In the genomic region with DNA sequence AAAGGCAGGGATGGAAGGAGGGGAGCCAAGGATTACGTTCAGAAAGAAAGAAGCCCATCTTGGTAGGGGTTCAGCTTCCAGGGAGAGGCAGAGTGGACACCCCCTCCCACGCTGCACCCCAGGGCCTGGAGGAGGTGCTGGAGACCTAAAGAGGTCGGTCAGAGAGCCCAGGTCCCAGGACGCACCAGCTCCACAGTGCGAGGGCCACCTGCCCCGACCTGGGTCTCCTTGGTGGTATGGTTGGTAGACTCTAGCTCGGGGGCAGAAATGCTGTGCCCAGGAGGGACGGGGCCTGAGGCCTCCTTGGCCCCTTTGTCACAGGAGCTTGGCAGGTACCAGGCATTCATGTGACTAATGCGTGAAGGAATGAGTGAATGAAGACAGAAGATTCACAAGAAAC, we compare ENCODE assay signal across 24 cellular contexts.
"Had no signal": no experiment of that assay in that cellular context is flagged by ENCODE, and none has a peak within 500 bp of the region (broad histone marks: within the 10 kb centered on the region; RNA-seq: fewer than 3 reads in every experiment).

No MANE protein-coding gene starts in this region.

- DNase-seq: cortex of kidney; effector CD8-positive, alpha-beta T cell; foreskin keratinocyte; heart left ventricle; left cardiac atrium; left lung; lower lobe of right lung; natural killer cell; right lobe of liver; stimulated activated CD4-positive, alpha-beta T cell treated with anti-CD3 and anti-CD28 coated beads, Interleukin-12 subunit alpha, Interleukin-12 subunit beta, amount 100 ng/mL, for 4 hours; stimulated activated CD4-positive, alpha-beta T cell treated with anti-CD3 and anti-CD28 coated beads, Interleukin-1b, Interleukin-23, amount 100 ng/mL, for 48 hours; stimulated activated CD4-positive, alpha-beta T cell treated with anti-CD3 and anti-CD28 coated beads, Interleukin-4, amount 100 ng/mL, for 1 hour; stimulated activated CD8-positive, alpha-beta memory T cell treated with anti-CD3 and anti-CD28 coated beads, Interleukin-4, amount 100 ng/mL, for 48 hours; stimulated activated naive CD4-positive, alpha-beta T cell treated with Interleukin-2 at 50 U/mL for 16 hours; substantia nigra; testis had no signal

- H3K36me3 ChIP-seq: esophagus muscularis mucosa, gastroesophageal sphincter, heart left ventricle, left lung, lower lobe of right lung, right lobe of liver, tibial artery had no signal

- H3K4me3 ChIP-seq: esophagus muscularis mucosa, gastroesophageal sphincter, heart left ventricle, hepatocyte, left lung, lower lobe of right lung, right lobe of liver, smooth muscle cell, testis, tibial artery had no signal

- H2AFZ ChIP-seq: hepatocyte, parathyroid adenoma had no signal

- H3K9ac ChIP-seq: parathyroid adenoma had no signal

- H3K4me1 ChIP-seq: esophagus muscularis mucosa, foreskin keratinocyte, gastroesophageal sphincter, heart left ventricle, left lung, lower lobe of right lung, parathyroid adenoma, right lobe of liver, testis had no signal

- FAIRE-seq: endothelial cell of umbilical vein, urothelium cell line had no signal

- ATAC-seq: gastroesophageal sphincter, heart left ventricle, left cardiac atrium, left lung, natural killer cell had no signal

- H3K4me2 ChIP-seq: hepatocyte, smooth muscle cell had no signal

- H3K27me3 ChIP-seq: foreskin keratinocyte, hepatocyte, right lobe of liver, testis had no signal

- H3K27ac ChIP-seq: esophagus muscularis mucosa, foreskin keratinocyte, gastroesophageal sphincter, heart left ventricle, hepatocyte, left lung, lower lobe of right lung, parathyroid adenoma, right lobe of liver, testis, tibial artery had no signal

- H3K9me3 ChIP-seq: esophagus muscularis mucosa, gastroesophageal sphincter, heart left ventricle, left lung, lower lobe of right lung, right lobe of liver, testis, tibial artery had no signal
